1 cellular context compared by ENCODE assay signal in the genomic region with DNA sequence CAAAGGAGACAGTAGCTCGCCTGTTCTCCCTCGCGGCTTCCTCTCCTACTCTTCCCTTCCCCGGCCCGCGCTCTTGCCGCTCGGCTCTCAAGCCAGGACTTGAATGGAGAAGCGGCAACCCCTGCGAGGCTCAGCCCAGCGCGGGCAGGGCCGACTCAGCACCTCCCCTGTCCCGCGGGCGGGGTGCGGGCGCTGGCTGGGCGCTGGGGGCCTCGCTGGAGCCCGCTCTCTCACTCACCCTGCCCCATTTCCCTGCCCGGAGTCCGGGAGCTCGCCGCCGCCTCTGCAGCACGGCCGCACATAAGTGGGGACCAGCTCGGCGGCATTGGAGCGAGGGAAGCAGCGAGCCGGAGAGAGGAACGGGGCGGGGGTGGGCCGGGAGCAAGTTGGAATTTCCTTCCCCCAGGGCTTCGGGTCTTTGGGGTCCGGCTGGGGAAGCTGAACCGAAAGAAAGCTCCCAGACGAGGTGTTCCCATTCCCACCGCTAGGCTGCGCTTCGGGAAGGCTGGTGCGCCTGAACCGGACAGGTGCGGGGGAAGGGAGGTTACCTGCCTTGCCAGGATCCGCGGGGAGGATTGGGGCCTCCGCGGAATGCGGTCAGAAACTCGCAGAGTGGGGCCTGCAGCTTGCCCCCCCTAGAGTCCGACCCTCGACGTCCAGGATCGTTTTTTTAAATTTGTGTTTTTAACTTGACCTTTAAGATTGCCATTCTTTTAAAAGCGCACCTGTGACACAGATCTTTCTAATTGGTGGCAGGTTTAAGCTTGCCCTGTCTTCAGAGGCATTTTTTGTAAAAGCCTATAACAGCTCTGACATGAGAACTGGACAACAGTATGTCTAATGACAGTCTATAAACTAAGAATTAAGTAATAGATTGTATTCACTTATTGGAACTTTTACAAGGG.
A peak's percentile ranks its signal among the peaks of the same experiment; 100 is the strongest.
TF ChIP-seq lines count a peak whose summit lies in the region.

COBLL1 (minus strand) TSS at position 105 of the 905 bp plus-strand sequence. CDS start 627 bp downstream, outside the sequence.

TF ChIP-seq in WTC11, 78 proteins besides CTCF, POLR2A, EP300 and RAD21 (continued from another document):
- TF ChIP-seq ZNF263 (CRISPR knock-in tag; IDR thresholded peaks at IDR 0.05; ENCODE audit: low read depth): no peak
- TF ChIP-seq, protein P1, sequence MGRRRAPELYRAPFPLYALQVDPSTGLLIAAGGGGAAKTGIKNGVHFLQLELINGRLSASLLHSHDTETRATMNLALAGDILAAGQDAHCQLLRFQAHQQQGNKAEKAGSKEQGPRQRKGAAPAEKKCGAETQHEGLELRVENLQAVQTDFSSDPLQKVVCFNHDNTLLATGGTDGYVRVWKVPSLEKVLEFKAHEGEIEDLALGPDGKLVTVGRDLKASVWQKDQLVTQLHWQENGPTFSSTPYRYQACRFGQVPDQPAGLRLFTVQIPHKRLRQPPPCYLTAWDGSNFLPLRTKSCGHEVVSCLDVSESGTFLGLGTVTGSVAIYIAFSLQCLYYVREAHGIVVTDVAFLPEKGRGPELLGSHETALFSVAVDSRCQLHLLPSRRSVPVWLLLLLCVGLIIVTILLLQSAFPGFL (CRISPR knock-in tag; IDR thresholded peaks at IDR 0.05; ENCODE audit: borderline replicate concordance): 0 out of 2 replicates have a peak, but pooled peaks have one; percentile 15
TF ChIP-seq in WTC11: peak in this region for 12.
